Comparison of ENCODE assay signal across 25 cellular contexts in genomic region chr14:54330876-54331275, GRCh38.
DNase-seq lines count a peak whose midpoint lies in the region; ATAC-seq and TF ChIP-seq lines count a peak whose summit lies in the region.
"Had no signal": no experiment of that assay in that cellular context is flagged by ENCODE, and none has a peak within 500 bp of the region (broad histone marks: within the 10 kb centered on the region; RNA-seq: fewer than 3 reads in every experiment).

No MANE protein-coding gene starts in this region.

- H3K56ac ChIP-seq in mesendoderm (ENCODE audit: low read length) = no peak overlapping the region

- no peaks in the 10 kb centered on the region for H3K36me3 ChIP-seq in GM23338 (ENCODE audit: insufficient read depth)
- no peaks in the 10 kb centered on the region for H3K36me3 ChIP-seq in mesendoderm (ENCODE audit: control insufficient read depth, insufficient read depth, low read length)
- H3K36me3 ChIP-seq: BLaER1 had no signal

- H4K8ac ChIP-seq in mesendoderm (ENCODE audit: low read depth, low read length) = no peak overlapping the region

- H3K4me3 ChIP-seq in GM23338 = no peak overlapping the region
- H3K4me3 ChIP-seq in mesendoderm (ENCODE audit: low read length) = no peak overlapping the region
- H3K4me3 ChIP-seq: BLaER1, GM12878, K562 had no signal

- H3K36me3 Mint-ChIP-seq in GM23338 (ENCODE audit: low read depth) = no peaks in the 10 kb centered on the region
- H3K36me3 Mint-ChIP-seq: CD4-positive, CD25-positive, alpha-beta regulatory T cell had no signal

- no peaks in the 10 kb centered on the region for H3K79me1 ChIP-seq in mesendoderm (ENCODE audit: low read length)

- no peak for TF ChIP-seq CTCF in GM23338 (conservative IDR thresholded peaks at IDR 0.05; ENCODE audit: low read depth in 2 of 2)

- H3K18ac ChIP-seq in mesendoderm (ENCODE audit: low read length) = no peak overlapping the region

- no peaks in the 10 kb centered on the region for H4K20me1 ChIP-seq in GM23338 (replicated peaks; ENCODE audit: insufficient read depth)
- H4K20me1 ChIP-seq: BLaER1 had no signal

- no peaks in the 10 kb centered on the region for H3K27me3 Mint-ChIP-seq in GM23338 (ENCODE audit: insufficient read depth, low read depth, poor library complexity)

- no peak overlapping the region for H3K27ac Mint-ChIP-seq in GM23338
- H3K27ac Mint-ChIP-seq: CD4-positive, CD25-positive, alpha-beta regulatory T cell had no signal

- H3K27me3 ChIP-seq in GM23338 (ENCODE audit: insufficient read depth) = no peaks in the 10 kb centered on the region
- no peaks in the 10 kb centered on the region for H3K27me3 ChIP-seq in mesendoderm (ENCODE audit: insufficient read depth, low read length, poor library complexity)
- H3K27me3 ChIP-seq: BLaER1 had no signal

- no peaks in the 10 kb centered on the region for H3K9me3 Mint-ChIP-seq in GM23338
- H3K9me3 Mint-ChIP-seq: CD4-positive, CD25-positive, alpha-beta regulatory T cell had no signal

- no peak overlapping the region for H2BK120ac ChIP-seq in mesendoderm (ENCODE audit: low read depth, low read length)

- no peak overlapping the region for H2BK15ac ChIP-seq in mesendoderm (replicated peaks; ENCODE audit: low read depth)

- peaks cover 4% of the 10 kb centered on the region; the same call in 2 of the 3 replicates for H3K4me1 Mint-ChIP-seq in GM23338

- no peaks in the 10 kb centered on the region for H3K9me2 ChIP-seq in GM23338 (ENCODE audit: insufficient read depth)

- no peak overlapping the region for H3K27ac ChIP-seq in GM23338 (ENCODE audit: low read depth)
- no peak overlapping the region for H3K27ac ChIP-seq in mesendoderm (ENCODE audit: low read depth, low read length)
- H3K27ac ChIP-seq: BLaER1, HL-60, RWPE1 had no signal

- H2BK5ac ChIP-seq in mesendoderm (ENCODE audit: low read length) = no peak overlapping the region

- H3K4ac ChIP-seq in mesendoderm (ENCODE audit: low read depth, low read length) = no peak overlapping the region

- no peaks in the 10 kb centered on the region for H3K79me2 ChIP-seq in GM23338 (replicated peaks; ENCODE audit: insufficient read depth)
- no peaks in the 10 kb centered on the region for H3K79me2 ChIP-seq in mesendoderm (ENCODE audit: control insufficient read depth, insufficient read depth, low read length)

- DNase-seq in GM23338 (ENCODE audit: low spot score) (no peak), dermis blood vessel endothelial cell (peak; percentile 60), mesendoderm (peak; percentile 86), HUDEP-2 (lab: John Stamatoyannopoulos, UW; ENCODE audit: unreplicated experiment in 76 of 76) (no peak), NCI-H146 treated with DMSO at 0.1 percent for 48 hours (lab: John Stamatoyannopoulos, UW; ENCODE audit: unreplicated experiment) (no peak), EL (no peak), NCI-H1694 (lab: John Stamatoyannopoulos, UW) (no peak)
- DNase-seq: CD4-positive, CD25-positive, alpha-beta regulatory T cell; DMS153; DND-41; GDM1; H7; NCI-H1105 treated with DMSO at 0.1 percent for 48 hours; NCI-H146; NCI-H2029 treated with DMSO at 0.1 percent for 48 hours; NCI-H2227 treated with DMSO at 0.1 percent for 48 hours; NCI-H510A; NCI-H69; SHP77 had no signal

- H2AFZ ChIP-seq in GM23338 = peak overlapping the region; percentile 72; the same call in 1 of the 2 replicates

- no peak overlapping the region for H3K9ac ChIP-seq in mesendoderm (ENCODE audit: low read length)
- H3K9ac ChIP-seq: BLaER1 had no signal

- H4K5ac ChIP-seq in mesendoderm (ENCODE audit: low read length) = no peak overlapping the region

- H3K4me2 ChIP-seq in GM23338 (no peak overlapping the region), mesendoderm (ENCODE audit: low read length) (no peak overlapping the region)
- H3K4me2 ChIP-seq: BLaER1 had no signal

- ATAC-seq in GM23338 = no peak
- ATAC-seq: GM12878, K562, Panc1 had no signal

- no CpG with 5 or more reads among the region's 5 CpGs for whole genome bisulfite sequencing in mesendoderm (ENCODE audit: extremely low coverage, insufficient coverage, low lambda C conversion rate)

- no peak overlapping the region for H3K23ac ChIP-seq in mesendoderm (ENCODE audit: low read length)

- H3F3A ChIP-seq in GM23338 (replicated peaks; ENCODE audit: low read depth) = no peaks in the 10 kb centered on the region

- H3K4me1 ChIP-seq in GM23338 (ENCODE audit: insufficient read depth) = no peaks in the 10 kb centered on the region
- H3K4me1 ChIP-seq in mesendoderm (ENCODE audit: control insufficient read depth, low read depth, low read length) = no peaks in the 10 kb centered on the region
- H3K4me1 ChIP-seq: BLaER1 had no signal

- no peak overlapping the region for H2AK5ac ChIP-seq in mesendoderm (ENCODE audit: low read length)

- no peak overlapping the region for H3K4me3 Mint-ChIP-seq in GM23338
- H3K4me3 Mint-ChIP-seq: CD4-positive, CD25-positive, alpha-beta regulatory T cell had no signal

TF ChIP-seq in GM23338, 12 proteins besides CTCF, POLR2A, EP300 and RAD21 (continues in another document):
- TF ChIP-seq JUNB (IDR thresholded peaks at IDR 0.05; ENCODE audit: unreplicated experiment) (no peak), ZNF114 (CRISPR knock-in tag; IDR thresholded peaks at IDR 0.05) (no peak), ETS1 (IDR thresholded peaks at IDR 0.05) (no peak), POLR2AphosphoS5 (IDR thresholded peaks at IDR 0.05; ENCODE audit: low read depth) (no peak), STAT1 (IDR thresholded peaks at IDR 0.05; ENCODE audit: unreplicated experiment) (no peak), EZH2 (IDR thresholded peaks at IDR 0.05; ENCODE audit: low read depth, unreplicated experiment) (no peak), ZNF331 (CRISPR knock-in tag; IDR thresholded peaks at IDR 0.05; ENCODE audit: low read depth) (no peak), CREB1 (CRISPR knock-in tag; IDR thresholded peaks at IDR 0.05; ENCODE audit: low read depth) (no peak), ZNF462 (CRISPR knock-in tag; IDR thresholded peaks at IDR 0.05) (no peak)

Comparison
In these comparisons a context has a peak if more than half of its experiments do, and no peak if none do; other contexts are left out.
1. DNase-seq: peak in dermis blood vessel endothelial cell (single experiment) and mesendoderm (single experiment); none in GM23338 (single experiment), HUDEP-2 (0 of 76), NCI-H146 treated with DMSO at 0.1 percent for 48 hours (single experiment), EL (single experiment) and NCI-H1694 (single experiment).